ENCODE assay signal across 23 cellular contexts in genomic region chr1:34370748-34371147, GRCh38.
DNase-seq lines count a peak whose midpoint lies in the region; ATAC-seq and TF ChIP-seq lines count a peak whose summit lies in the region.
"Had no signal": no experiment of that assay in that cellular context is flagged by ENCODE, and none has a peak within 500 bp of the region (broad histone marks: within the 10 kb centered on the region; RNA-seq: fewer than 3 reads in every experiment).

No MANE protein-coding gene starts in this region.

- H3K4me1 Mint-ChIP-seq in activated CD4-positive, alpha-beta T cell treated with anti-CD3 and anti-CD28 coated beads, Interleukin-2, amount 10 ng/mL, durations not matched to agents 24 days and 14 days: no peaks in the 10 kb centered on the region
- H3K4me1 Mint-ChIP-seq in osteocyte (ENCODE audit: unreplicated experiment): no peaks in the 10 kb centered on the region
- H3K4me1 Mint-ChIP-seq: B cell had no signal

- no peak overlapping the region for H3K27ac Mint-ChIP-seq in activated CD4-positive, alpha-beta T cell treated with anti-CD3 and anti-CD28 coated beads, Interleukin-2, amount 10 ng/mL, durations not matched to agents 24 days and 14 days
- H3K27ac Mint-ChIP-seq in osteocyte (ENCODE audit: unreplicated experiment): no peak overlapping the region
- H3K27ac Mint-ChIP-seq: B cell; CD4-positive, alpha-beta T cell; CD8-positive, alpha-beta T cell had no signal

- H3K4me1 ChIP-seq in esophagus muscularis mucosa: no peaks in the 10 kb centered on the region
- H3K4me1 ChIP-seq: A549; BLaER1 treated with 17β-estradiol and CSF1 and Interleukin-3, amounts not matched to agents 10 nM and 100 nM; Caco-2 had no signal

- peaks cover 0 to 18% (median 0%) of the 10 kb centered on the region in 4 donors for H3K27me3 ChIP-seq in esophagus muscularis mucosa
- H3K27me3 ChIP-seq: BLaER1 treated with 17β-estradiol and CSF1 and Interleukin-3, amounts not matched to agents 10 nM and 100 nM had no signal

- intact Hi-C loops in activated CD4-positive, alpha-beta T cell treated with anti-CD3 and anti-CD28 coated beads, Interleukin-2, amount 10 ng/mL, durations not matched to agents 24 days and 14 days (cut with micrococcal nuclease): no loop called here
- intact Hi-C loops in esophagus muscularis mucosa (cut with DNase I): no loop called here

- no peak overlapping the region for H3K4me3 Mint-ChIP-seq in activated CD4-positive, alpha-beta T cell treated with anti-CD3 and anti-CD28 coated beads, Interleukin-2, amount 10 ng/mL, durations not matched to agents 24 days and 14 days
- no peak overlapping the region for H3K4me3 Mint-ChIP-seq in osteocyte (ENCODE audit: unreplicated experiment)
- H3K4me3 Mint-ChIP-seq: B cell; CD4-positive, alpha-beta T cell; CD8-positive, alpha-beta T cell had no signal

- 78% methylated on average over 4 of the region's 4 CpGs for WGBS in esophagus muscularis mucosa

- TF ChIP-seq EP300 in esophagus muscularis mucosa (IDR thresholded peaks at IDR 0.05): no peak

- no peaks in the 10 kb centered on the region for H3K36me3 ChIP-seq in esophagus muscularis mucosa
- H3K36me3 ChIP-seq: BLaER1 treated with 17β-estradiol and CSF1 and Interleukin-3, amounts not matched to agents 10 nM and 100 nM had no signal

- no peaks in the 10 kb centered on the region for H3K9me3 ChIP-seq in esophagus muscularis mucosa
- H3K9me3 ChIP-seq: A549; BLaER1 treated with 17β-estradiol and CSF1 and Interleukin-3, amounts not matched to agents 10 nM and 100 nM; Caco-2 had no signal

- H3K27me3 Mint-ChIP-seq in activated CD4-positive, alpha-beta T cell treated with anti-CD3 and anti-CD28 coated beads, Interleukin-2, amount 10 ng/mL, durations not matched to agents 24 days and 14 days: peaks cover 10% of the 10 kb centered on the region
- H3K27me3 Mint-ChIP-seq in osteocyte (ENCODE audit: unreplicated experiment): no peaks in the 10 kb centered on the region

- H3K27ac ChIP-seq in esophagus muscularis mucosa (replicated peaks in 1 of 4): no peak overlapping the region
- H3K27ac ChIP-seq: 22Rv1; A549; BLaER1 treated with 17β-estradiol and CSF1 and Interleukin-3, amounts not matched to agents 10 nM and 100 nM; C4-2B had no signal

- TF ChIP-seq CTCF in esophagus muscularis mucosa (IDR thresholded peaks at IDR 0.05): no peak
- TF ChIP-seq CTCF in osteocyte (IDR thresholded peaks at IDR 0.05): no peak

- DNase-seq in activated CD4-positive, alpha-beta T cell treated with anti-CD3 and anti-CD28 coated beads, Interleukin-2, amount 10 ng/mL, durations not matched to agents 24 days and 14 days: peak; percentile 43
- DNase-seq in activated CD4-positive, alpha-beta T cell treated with anti-CD3 and anti-CD28 coated beads for 1 hour: no peak
- DNase-seq in esophagus muscularis mucosa (ENCODE audit: extremely low spot score) (peak; percentile 72), osteocyte (ENCODE audit: extremely low spot score, unreplicated experiment) (peak; percentile 79)
- DNase-seq: AML-193; Caco-2; Calu3; CD4-positive, alpha-beta T cell; CD8-positive, alpha-beta T cell; DMS53; DMS79; DND-41; EL; GDM1 had no signal

- no peak for TF ChIP-seq POLR2A in esophagus muscularis mucosa (IDR thresholded peaks at IDR 0.05; ENCODE audit: low read depth)

- no peak overlapping the region for H3K4me3 ChIP-seq in esophagus muscularis mucosa
- H3K4me3 ChIP-seq: A549; BLaER1 treated with 17β-estradiol and CSF1 and Interleukin-3, amounts not matched to agents 10 nM and 100 nM; GM12878 had no signal

- ATAC-seq in GM19397 (IDR thresholded peaks at IDR 0.05; ENCODE audit: unreplicated experiment): no peak
- no peak for ATAC-seq in GM21367 (IDR thresholded peaks at IDR 0.05; ENCODE audit: unreplicated experiment)
- ATAC-seq in HG03521 (IDR thresholded peaks at IDR 0.05; ENCODE audit: unreplicated experiment): no peak
- ATAC-seq: A549; CD8-positive, alpha-beta T cell had no signal

- H3K36me3 Mint-ChIP-seq in activated CD4-positive, alpha-beta T cell treated with anti-CD3 and anti-CD28 coated beads, Interleukin-2, amount 10 ng/mL, durations not matched to agents 24 days and 14 days (ENCODE audit: low read depth): no peaks in the 10 kb centered on the region
- no peaks in the 10 kb centered on the region for H3K36me3 Mint-ChIP-seq in osteocyte (ENCODE audit: unreplicated experiment)
- H3K36me3 Mint-ChIP-seq: CD8-positive, alpha-beta T cell had no signal

- no peaks in the 10 kb centered on the region for H3K9me3 Mint-ChIP-seq in activated CD4-positive, alpha-beta T cell treated with anti-CD3 and anti-CD28 coated beads, Interleukin-2, amount 10 ng/mL, durations not matched to agents 24 days and 14 days
- H3K9me3 Mint-ChIP-seq in osteocyte (ENCODE audit: unreplicated experiment): no peaks in the 10 kb centered on the region
- H3K9me3 Mint-ChIP-seq: CD4-positive, alpha-beta T cell; CD8-positive, alpha-beta T cell had no signal
